In genomic region chr7:91915401-91916067, GRCh38 we compare ENCODE assay signal across 18 cellular contexts. TPM values are rescaled to one million over a fixed set of nuclear protein-coding genes. Genes with fewer than 3 reads are reported as not detected.
A peak's percentile ranks its signal among the peaks of the same experiment; 100 is the strongest.
DNase-seq lines count a peak whose midpoint lies in the region; ATAC-seq and TF ChIP-seq lines count a peak whose summit lies in the region.
"Had no signal": no experiment of that assay in that cellular context is flagged by ENCODE, and none has a peak within 500 bp of the region (broad histone marks: within the 10 kb centered on the region; RNA-seq: fewer than 3 reads in every experiment).

No MANE protein-coding gene starts in this region.

- no peaks in the 10 kb centered on the region for H3K9me1 ChIP-seq in IMR-90 (ENCODE audit: insufficient read depth, low read length)

- CTCF ChIA-PET in IMR-90 (lab: Yijun Ruan, JAX): no interaction called here
- CTCF ChIA-PET in WTC11 (lab: Charles Lee): no interaction called here

- no peaks in the 10 kb centered on the region for H3K36me3 Mint-ChIP-seq in neural progenitor cell
- no peaks in the 10 kb centered on the region for H3K36me3 Mint-ChIP-seq in WTC11
- H3K36me3 Mint-ChIP-seq: CD14-positive monocyte had no signal

- no peaks in the 10 kb centered on the region for H3K27me3 ChIP-seq in IMR-90 (ENCODE audit: control insufficient read depth, insufficient read depth, low read length)
- no peaks in the 10 kb centered on the region for H3K27me3 ChIP-seq in neural progenitor cell
- H3K27me3 ChIP-seq: dorsolateral prefrontal cortex, gastrocnemius medialis had no signal

- H2BK5ac ChIP-seq in IMR-90 (ENCODE audit: low read depth, low read length, poor library complexity, severe bottlenecking): no peak overlapping the region

- H4K20me1 ChIP-seq in IMR-90 (ENCODE audit: insufficient read depth, low read length) (no peaks in the 10 kb centered on the region), neural progenitor cell (ENCODE audit: low read depth) (no peaks in the 10 kb centered on the region)

- DNase-seq in AG09309 (ENCODE audit: low read depth): peak; percentile 40
- DNase-seq in IMR-90: peak; percentile 36
- peak; percentile 68 for DNase-seq in astrocyte of the spinal cord (ENCODE audit: low read depth, low spot score)
- no peak for DNase-seq in neural progenitor cell (ENCODE audit: low spot score)
- no peak for DNase-seq in NCI-H524 treated with DMSO at 0.1 percent for 48 hours (lab: John Stamatoyannopoulos, UW)
- DNase-seq in WTC11 (ENCODE audit: low spot score): no peak
- no peak for DNase-seq in NCI-H748 treated with DMSO at 0.1 percent for 48 hours (lab: John Stamatoyannopoulos, UW)
- DNase-seq: ACHN; activated effector memory CD4-positive, alpha-beta T cell treated with anti-CD3 and anti-CD28 coated beads, Interleukin-2, amount 50 U/mL, for 16 hours; central memory CD4-positive, alpha-beta T cell; dorsolateral prefrontal cortex; gastrocnemius medialis; NCI-H510A; substantia nigra had no signal

- WGBS in IMR-90 (ENCODE audit: extremely low coverage in 2 of 2, insufficient read length in 1 of 2), 2 experiments: no CpG with 5 or more reads among the region's 3 CpGs

- no peaks in the 10 kb centered on the region for H3K9me3 ChIP-seq in IMR-90 (ENCODE audit: control insufficient read depth, insufficient read depth, low read length)
- no peaks in the 10 kb centered on the region for H3K9me3 ChIP-seq in neural progenitor cell (ENCODE audit: low read depth)
- H3K9me3 ChIP-seq: gastrocnemius medialis had no signal

- H3K79me2 ChIP-seq in neural progenitor cell (ENCODE audit: low read depth): no peaks in the 10 kb centered on the region

- H3K4me1 Mint-ChIP-seq in neural progenitor cell: peaks cover 7% of the 10 kb centered on the region
- no peaks in the 10 kb centered on the region for H3K4me1 Mint-ChIP-seq in WTC11
- H3K4me1 Mint-ChIP-seq: CD14-positive monocyte had no signal

- H3K27ac Mint-ChIP-seq in neural progenitor cell (no peak overlapping the region), WTC11 (no peak overlapping the region)
- H3K27ac Mint-ChIP-seq: activated CD4-positive, alpha-beta T cell treated with anti-CD3 and anti-CD28 coated beads, Interleukin-2, amount 10 ng/mL, durations not matched to agents 24 days and 14 days; CD14-positive monocyte had no signal

- H2BK15ac ChIP-seq in IMR-90 (ENCODE audit: low read depth, low read length): no peak overlapping the region

- H3K56ac ChIP-seq in IMR-90 (ENCODE audit: extremely low read depth, insufficient read depth, low read length): no peak overlapping the region

- no peaks in the 10 kb centered on the region for H3K27me3 Mint-ChIP-seq in neural progenitor cell (ENCODE audit: insufficient read depth, low read depth)
- peaks cover 4% of the 10 kb centered on the region; the same call in 1 of the 2 replicates for H3K27me3 Mint-ChIP-seq in WTC11 (ENCODE audit: low read depth)

- H3K4me1 ChIP-seq in IMR-90 (ENCODE audit: control insufficient read depth, insufficient read depth, low read length): peaks cover 7% of the 10 kb centered on the region
- no peaks in the 10 kb centered on the region for H3K4me1 ChIP-seq in neural progenitor cell
- H3K4me1 ChIP-seq: gastrocnemius medialis had no signal

- H3K9ac ChIP-seq in IMR-90 (ENCODE audit: low read depth, low read length): no peak overlapping the region
- no peak overlapping the region for H3K9ac ChIP-seq in neural progenitor cell

- H3K4me2 ChIP-seq in IMR-90 (ENCODE audit: low read depth, low read length): no peak overlapping the region
- H3K4me2 ChIP-seq in neural progenitor cell: no peak overlapping the region

- no peak overlapping the region for H3K4ac ChIP-seq in IMR-90 (ENCODE audit: low read depth, low read length)

- TF ChIP-seq RAD21 in IMR-90 (IDR thresholded peaks at IDR 0.05; ENCODE audit: low read length): no peak

- H2BK120ac ChIP-seq in IMR-90 (ENCODE audit: low read depth, low read length): no peak overlapping the region

- POLR2A ChIA-PET in IMR-90 (lab: Charles Lee; ENCODE audit: unreplicated experiment) (no interaction called here), WTC11 (lab: Charles Lee) (no interaction called here)

- no peaks in the 10 kb centered on the region for H3K9me3 Mint-ChIP-seq in neural progenitor cell
- H3K9me3 Mint-ChIP-seq in WTC11: no peaks in the 10 kb centered on the region

- no peak for TF ChIP-seq POLR2A in IMR-90 (IDR thresholded peaks at IDR 0.05; ENCODE audit: low read depth, low read length)

- H3K4me3 ChIP-seq in AG09309 (ENCODE audit: control insufficient read depth, low read depth, low read length): no peak overlapping the region
- no peak overlapping the region for H3K4me3 ChIP-seq in IMR-90 (ENCODE audit: insufficient read depth, low read depth, low read length)
- no peak overlapping the region for H3K4me3 ChIP-seq in astrocyte of the spinal cord (ENCODE audit: low read depth, low read length)
- no peak overlapping the region for H3K4me3 ChIP-seq in neural progenitor cell
- H3K4me3 ChIP-seq: dorsolateral prefrontal cortex, gastrocnemius medialis, lung had no signal

- H3K23ac ChIP-seq in IMR-90 (ENCODE audit: low read depth, low read length): no peak overlapping the region

- H2AK5ac ChIP-seq in IMR-90 (ENCODE audit: low read depth, low read length): no peak overlapping the region

- TF ChIP-seq CTCF in AG09309 (IDR thresholded peaks at IDR 0.05; ENCODE audit: control insufficient read depth, insufficient read depth, low read depth, low read length, missing control alignments): no peak
- no peak for TF ChIP-seq CTCF in IMR-90 (conservative IDR thresholded peaks at IDR 0.05; ENCODE audit: low read depth, low read length)
- no peak for TF ChIP-seq CTCF in astrocyte of the spinal cord (IDR thresholded peaks at IDR 0.05; ENCODE audit: low read depth, low read length)
- TF ChIP-seq CTCF in neural progenitor cell (IDR thresholded peaks at IDR 0.05): no peak
- TF ChIP-seq CTCF in WTC11 (IDR thresholded peaks at IDR 0.05): no peak

- no peak overlapping the region for H3K27ac ChIP-seq in IMR-90 (ENCODE audit: insufficient read depth, low read length)
- no peak overlapping the region for H3K27ac ChIP-seq in neural progenitor cell
- H3K27ac ChIP-seq: dorsolateral prefrontal cortex, gastrocnemius medialis had no signal

- H3F3A ChIP-seq in neural progenitor cell (ENCODE audit: low read depth): no peaks in the 10 kb centered on the region

- H3K36me3 ChIP-seq in IMR-90 (ENCODE audit: control insufficient read depth, insufficient read depth, low read length) (no peaks in the 10 kb centered on the region), neural progenitor cell (no peaks in the 10 kb centered on the region)
- H3K36me3 ChIP-seq: gastrocnemius medialis had no signal

- no peak overlapping the region for H4K91ac ChIP-seq in IMR-90 (ENCODE audit: insufficient read depth, low read depth, low read length)

- no peak overlapping the region for H3K14ac ChIP-seq in IMR-90 (replicated peaks; ENCODE audit: low read depth, low read length)

- in situ Hi-C loops in IMR-90 (cut with MboI; ENCODE audit: low sequenced_read_pairs): no loop called here
- in situ Hi-C loops in astrocyte of the spinal cord (cut with HindIII; ENCODE audit: low sequenced_read_pairs): no loop called here

- ATAC-seq in IMR-90 (ENCODE audit: low read depth) (no peak), WTC11 (no peak), GM21576 (IDR thresholded peaks at IDR 0.05; ENCODE audit: unreplicated experiment) (no peak)
- ATAC-seq: gastrocnemius medialis had no signal

- no peak overlapping the region for H4K8ac ChIP-seq in IMR-90 (ENCODE audit: low read depth in 2 of 2, low read length in 2 of 2)

- no peak overlapping the region for H2AK9ac ChIP-seq in IMR-90 (replicated peaks; ENCODE audit: low read depth, low read length, poor library complexity)

- no peak overlapping the region for H4K5ac ChIP-seq in IMR-90 (ENCODE audit: low read depth, low read length)

- H3K18ac ChIP-seq in IMR-90 (ENCODE audit: low read depth, low read length): no peak overlapping the region; the same call in 1 of the 2 replicates

- no TSS peak for BruUV-seq in IMR-90 (replicated peaks; lab: Mats Ljungman, UMichigan)

- intact Hi-C loops in IMR-90 (cut with micrococcal nuclease): no loop called here

- no peak overlapping the region for H2AFZ ChIP-seq in IMR-90 (replicated peaks; ENCODE audit: low read length, poor library complexity)
- H2AFZ ChIP-seq in neural progenitor cell (replicated peaks): peak overlapping the region; percentile 32

- dilution Hi-C loops in IMR-90 (cut with HindIII; ENCODE audit: low sequenced_read_pairs, unreplicated experiment): no loop called here

- no peak overlapping the region for H2BK20ac ChIP-seq in IMR-90 (ENCODE audit: low read depth, low read length)

- H3K79me1 ChIP-seq in IMR-90 (ENCODE audit: low read depth in 1 of 2, low read length in 2 of 2): no peaks in the 10 kb centered on the region

- H3K4me3 Mint-ChIP-seq in neural progenitor cell (no peak overlapping the region), WTC11 (no peak overlapping the region)
- H3K4me3 Mint-ChIP-seq: activated CD4-positive, alpha-beta T cell treated with anti-CD3 and anti-CD28 coated beads, Interleukin-2, amount 10 ng/mL, durations not matched to agents 24 days and 14 days; CD14-positive monocyte had no signal

TF ChIP-seq in WTC11, 78 proteins besides CTCF, POLR2A, EP300 and RAD21 (continues in another document):
- TF ChIP-seq ZNF219 (CRISPR knock-in tag; IDR thresholded peaks at IDR 0.05; ENCODE audit: borderline replicate concordance): no peak

RNA-seq across cellular contexts. Expression of gene AKAP9, which starts 25.1 kb away (rescaled TPM):
- total RNA-seq in IMR-90 (2012; rRNA removed) (25.3 and 49.4 TPM in 2 replicates), neural progenitor cell (ENCODE audit: low replicate concordance) (68.6 and 93.4 TPM in 2 replicates), WTC11 (2021) (29.4 to 35.2 TPM (median 32.7 TPM) in 3 replicates)
- polyA plus RNA-seq in IMR-90 (2012; rRNA removed): 8.7 and 9.7 TPM in 2 replicates
- polyA plus RNA-seq in IMR-90 (2012; cell fraction: cytosol; rRNA removed): 0.78 and 0.89 TPM in 2 replicates
- 6.7 and 40.2 TPM in 2 replicates for polyA plus RNA-seq in IMR-90 (2012; cell fraction: nucleus; rRNA removed; ENCODE audit: low replicate concordance)

RNA-seq across cellular contexts. Expression of gene MTERF1, which starts 35.0 kb away (rescaled TPM):
- total RNA-seq in IMR-90 (2012; rRNA removed) (7.0 and 16.7 TPM in 2 replicates), neural progenitor cell (ENCODE audit: low replicate concordance) (16.2 and 36.9 TPM in 2 replicates), WTC11 (2021) (12.0 to 15.5 TPM (median 12.4 TPM) in 3 replicates)
- 5.6 and 7.3 TPM in 2 replicates for polyA plus RNA-seq in IMR-90 (2012; rRNA removed)
- 0.53 and 0.84 TPM in 2 replicates for polyA plus RNA-seq in IMR-90 (2012; cell fraction: cytosol; rRNA removed)
- polyA plus RNA-seq in IMR-90 (2012; cell fraction: nucleus; rRNA removed; ENCODE audit: low replicate concordance): 0.60 and 7.4 TPM in 2 replicates

Comparison
In these comparisons a context has a peak if more than half of its experiments do, and no peak if none do; other contexts are left out.
1. DNase-seq: peak in AG09309 (single experiment), IMR-90 (single experiment) and astrocyte of the spinal cord (single experiment); none in neural progenitor cell (single experiment), NCI-H524 treated with DMSO at 0.1 percent for 48 hours (single experiment), WTC11 (single experiment) and NCI-H748 treated with DMSO at 0.1 percent for 48 hours (single experiment).